In genomic region chr14:67424539-67424938, GRCh38 we compare ENCODE assay signal across 31 cellular contexts. TPM values are rescaled to one million over a fixed set of nuclear protein-coding genes. Genes with fewer than 3 reads are reported as not detected.
"Had no signal": no experiment of that assay in that cellular context is flagged by ENCODE, and none has a peak within 500 bp of the region (broad histone marks: within the 10 kb centered on the region; RNA-seq: fewer than 3 reads in every experiment).

No MANE protein-coding gene starts in this region.

- H3K4me1 ChIP-seq: lower lobe of right lung, prostate gland had no signal

- H3K36me3 Mint-ChIP-seq: immature natural killer cell; naive B cell; stimulated activated naive B cell treated with anti-CD40 and anti-IgM and Interleukin-4, amounts not matched to agents 10 μg/mL and 1 μg/mL and 100 μg/mL, for 72 hours had no signal

- H3K4me3 ChIP-seq: left lung, lower lobe of right lung, ovary, prostate gland, skin epidermis, stomach, testis, thyroid gland, transverse colon, upper lobe of left lung had no signal

- ATAC-seq: left colon; left lung; lower lobe of right lung; right cardiac atrium; sciatic nerve; stimulated activated naive B cell treated with anti-CD40 and anti-IgM and Interleukin-4, amounts not matched to agents 10 μg/mL and 1 μg/mL and 100 μg/mL, for 72 hours; stimulated activated naive CD8-positive, alpha-beta T cell treated with anti-CD3 and anti-CD28 coated beads, Interleukin-15, Interleukin-2, amounts not matched to agents 100 U/mL and 50 U/mL, for 24 hours had no signal

- H3K27ac ChIP-seq: left lung, lower lobe of right lung, neutrophil, ovary, prostate gland, stomach, testis, transverse colon, upper lobe of left lung had no signal

- H3K4me3 Mint-ChIP-seq: immature natural killer cell; naive B cell; nephron; neural crest cell; stimulated activated naive B cell treated with anti-CD40 and anti-IgM and Interleukin-4, amounts not matched to agents 10 μg/mL and 1 μg/mL and 100 μg/mL, for 72 hours had no signal

- H3K9me3 Mint-ChIP-seq: immature natural killer cell; naive B cell; nephron; neural crest cell; stimulated activated naive B cell treated with anti-CD40 and anti-IgM and Interleukin-4, amounts not matched to agents 10 μg/mL and 1 μg/mL and 100 μg/mL, for 72 hours had no signal

- DNase-seq: hypothalamus; immature natural killer cell; kidney; left colon; left lung; lower lobe of right lung; mammary epithelial cell; mesenchymal stem cell; naive B cell; occipital lobe; ovary; retina; right cardiac atrium; stimulated activated CD4-positive, alpha-beta T cell treated with anti-CD3 and anti-CD28 coated beads, Interleukin-12 subunit alpha, Interleukin-12 subunit beta, amount 100 ng/mL, for 4 hours; stimulated activated CD4-positive, alpha-beta T cell treated with anti-CD3 and anti-CD28 coated beads, Interleukin-15, amount 100 ng/mL, for 24 hours; stimulated activated CD4-positive, alpha-beta T cell treated with anti-CD3 and anti-CD28 coated beads, Interleukin-2, amount 100 ng/mL, for 24 hours; stimulated activated CD4-positive, alpha-beta T cell treated with anti-CD3 and anti-CD28 coated beads, Interleukin-4, amount 100 ng/mL, for 1 hour; stimulated activated naive B cell treated with anti-CD40 and anti-IgM and Interleukin-4, amounts not matched to agents 10 μg/mL and 1 μg/mL and 100 μg/mL, for 72 hours; stimulated activated naive CD8-positive, alpha-beta T cell treated with anti-CD3 and anti-CD28 coated beads, Interleukin-15, Interleukin-2, amounts not matched to agents 100 U/mL and 50 U/mL, for 24 hours; stomach; testis; thyroid gland; transverse colon; upper lobe of left lung had no signal

- H3K9me3 ChIP-seq: left lung, lower lobe of right lung, neutrophil, ovary, prostate gland, stomach, testis, thyroid gland, transverse colon, upper lobe of left lung had no signal

- H3K27me3 ChIP-seq: ovary, testis, thyroid gland, upper lobe of left lung had no signal

- H3K4me1 Mint-ChIP-seq: immature natural killer cell had no signal

- H3K36me3 ChIP-seq: left lung, lower lobe of right lung, neutrophil, ovary, prostate gland, stomach, thyroid gland, transverse colon, upper lobe of left lung had no signal

- FAIRE-seq: islet of Langerhans, kidney had no signal

RNA-seq across cellular contexts. Expression of gene PLEK2, which starts 12.6 kb away (rescaled TPM):
- total RNA-seq: neural crest cell had no signal
- polyA plus RNA-seq: immature natural killer cell had no signal
